9 cellular contexts compared by ENCODE assay signal in the genomic region with DNA sequence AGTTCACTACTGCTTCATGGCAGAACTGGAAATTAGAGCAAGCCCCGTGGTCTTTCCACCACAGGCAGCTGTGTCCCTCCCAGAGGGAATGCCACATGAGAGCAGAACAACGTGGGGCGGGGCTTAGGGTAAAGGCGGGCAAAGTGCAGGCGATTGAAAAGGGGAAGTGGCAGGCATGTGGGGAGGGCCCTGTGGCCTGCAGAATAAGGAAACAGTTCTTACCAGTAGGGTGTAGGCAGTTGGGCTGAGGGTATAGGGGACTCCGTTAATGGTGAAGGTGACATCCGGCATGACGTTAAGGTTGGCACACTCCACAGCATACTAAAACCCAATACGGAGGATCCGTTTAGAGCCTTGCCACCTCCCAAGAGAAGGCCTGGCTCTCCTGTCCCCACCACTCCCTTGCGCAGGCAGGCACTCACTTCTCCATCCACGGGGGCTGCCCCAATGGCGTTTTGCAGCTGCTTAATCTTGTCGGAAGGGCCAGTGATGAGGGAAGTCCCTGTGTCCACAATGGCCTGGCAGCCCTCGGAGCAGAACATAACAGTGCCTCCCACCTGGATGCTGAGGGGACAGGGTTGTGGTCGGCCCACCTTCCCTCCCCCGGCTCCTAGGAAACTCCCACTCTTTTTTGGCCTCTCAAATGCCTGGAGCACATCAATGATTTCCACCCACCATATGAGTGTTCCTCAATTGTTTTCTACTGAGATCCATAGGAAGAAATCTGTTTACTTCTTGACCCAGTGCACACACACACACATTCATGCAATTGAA. TPM values are rescaled to one million over a fixed set of nuclear protein-coding genes. Genes with fewer than 3 reads are reported as not detected.
A peak's percentile ranks its signal among the peaks of the same experiment; 100 is the strongest.
DNase-seq lines count a peak whose midpoint lies in the region; ATAC-seq and TF ChIP-seq lines count a peak whose summit lies in the region.
"Had no signal": no experiment of that assay in that cellular context is flagged by ENCODE, and none has a peak within 500 bp of the region (broad histone marks: within the 10 kb centered on the region; RNA-seq: fewer than 3 reads in every experiment).

No MANE protein-coding gene starts in this region.

- H3K79me2 ChIP-seq in PC-3 (ENCODE audit: low read length): no peaks in the 10 kb centered on the region

- no peak overlapping the region for H2AFZ ChIP-seq in PC-3 (ENCODE audit: low read length)

- no peaks in the 10 kb centered on the region for H3F3A ChIP-seq in PC-3 (ENCODE audit: low read length, unreplicated experiment)

- H3K4me3 ChIP-seq in lower lobe of right lung: no peak overlapping the region
- H3K4me3 ChIP-seq in PC-3 (ENCODE audit: low read length): no peak overlapping the region

- in situ Hi-C loops in KBM-7 (cut with MboI; ENCODE audit: low pct_unique_long_range_greater_than_20kb, low sequenced_read_pairs): no loop called here

- ATAC-seq in GM18502 (IDR thresholded peaks at IDR 0.05; ENCODE audit: poor library complexity, unreplicated experiment) (peak; percentile 98), GM21723 (IDR thresholded peaks at IDR 0.05; ENCODE audit: unreplicated experiment) (peak; percentile 97), lower lobe of right lung (peak; percentile 86 to 96), PC-3 (no peak)

- CTCF ChIA-PET in PC-3 (lab: Charles Lee): no interaction called here

- no peaks in the 10 kb centered on the region for H3K27me3 Mint-ChIP-seq in glutamatergic neuron (ENCODE audit: unreplicated experiment)

- POLR2A ChIA-PET in PC-3 (lab: Charles Lee; ENCODE audit: unreplicated experiment): interaction anchor here (0.7 kb wide), 1 partner anchor 625 kb away, joined by 3 read pairs; no protein-coding TSS in a partner anchor

- TF ChIP-seq CTCF in lower lobe of right lung (IDR thresholded peaks at IDR 0.05) (no peak), glutamatergic neuron (IDR thresholded peaks at IDR 0.05; ENCODE audit: partially characterized antibody, unreplicated experiment) (no peak), PC-3 (conservative IDR thresholded peaks at IDR 0.05; ENCODE audit: low read depth, low read length) (no peak)

- no peaks in the 10 kb centered on the region for H3K36me3 Mint-ChIP-seq in glutamatergic neuron (ENCODE audit: unreplicated experiment)

- H3K4me1 ChIP-seq in lower lobe of right lung: no peaks in the 10 kb centered on the region
- H3K4me1 ChIP-seq in PC-3 (ENCODE audit: insufficient read depth, low read length): no peaks in the 10 kb centered on the region

- H3K9me3 Mint-ChIP-seq in glutamatergic neuron (ENCODE audit: unreplicated experiment): no peaks in the 10 kb centered on the region

- no peak overlapping the region for H3K9ac ChIP-seq in PC-3 (ENCODE audit: low read length)

- no peak overlapping the region for H3K27ac Mint-ChIP-seq in glutamatergic neuron (ENCODE audit: unreplicated experiment)

- no TSS peak for BruUV-seq in PC-3 (replicated peaks; lab: Mats Ljungman, UMichigan)

- H3K9me3 ChIP-seq in lower lobe of right lung (no peaks in the 10 kb centered on the region), PC-3 (ENCODE audit: low read length) (no peaks in the 10 kb centered on the region)

- DNase-seq in KBM-7: peak; percentile 100
- peak; percentile 23 for DNase-seq in activated CD8-positive, alpha-beta memory T cell treated with anti-CD3 and anti-CD28 coated beads, Interleukin-2, amount 50 U/mL, for 4 hours
- peak; percentile 91 for DNase-seq in lower lobe of right lung
- no peak for DNase-seq in kidney tubule cell (ENCODE audit: low spot score)
- no peak for DNase-seq in glutamatergic neuron
- DNase-seq in PC-3: no peak

- intact Hi-C loops in lower lobe of right lung (cut with DNase I): no loop called here
- intact Hi-C loops in PC-3 (cut with micrococcal nuclease): no loop called here

- H3K36me3 ChIP-seq in lower lobe of right lung (no peaks in the 10 kb centered on the region), PC-3 (ENCODE audit: low read depth, low read length) (no peaks in the 10 kb centered on the region)

- H3K27ac ChIP-seq in lower lobe of right lung: peak overlapping the region; percentile 48
- H3K27ac ChIP-seq in PC-3 (ENCODE audit: low read length): no peak overlapping the region

- H3K4me3 Mint-ChIP-seq in glutamatergic neuron (ENCODE audit: unreplicated experiment): no peak overlapping the region

- H3K4me2 ChIP-seq in PC-3 (ENCODE audit: low read length): no peak overlapping the region

- H3K27me3 ChIP-seq in lower lobe of right lung (ENCODE audit: low read depth) (no peaks in the 10 kb centered on the region), PC-3 (ENCODE audit: low read length) (peaks cover 10% of the 10 kb centered on the region; the same call in 1 of the 2 replicates)

- no peaks in the 10 kb centered on the region for H3K4me1 Mint-ChIP-seq in glutamatergic neuron (ENCODE audit: low read depth, unreplicated experiment)

- no peaks in the 10 kb centered on the region for H3K9me2 ChIP-seq in PC-3 (replicated peaks; ENCODE audit: low read length)

- no peaks in the 10 kb centered on the region for H4K20me1 ChIP-seq in PC-3 (ENCODE audit: low read length)

RNA-seq across cellular contexts. Expression of a gene that starts 9.1 kb away (rescaled TPM):
- total RNA-seq in lower lobe of right lung (9.1 TPM), glutamatergic neuron (ENCODE audit: unreplicated experiment) (not detected), PC-3 (2014; rRNA removed) (not detected in 2 replicates)

RNA-seq across cellular contexts. Expression of a gene that starts 11.4 kb away (rescaled TPM):
- total RNA-seq in lower lobe of right lung (63.6 TPM), glutamatergic neuron (ENCODE audit: unreplicated experiment) (not detected), PC-3 (2014; rRNA removed) (0.51 TPM in 1 of 2 replicates, not detected in the other)
- total RNA-seq: M059J had no signal

RNA-seq across cellular contexts. Expression of a gene that starts 40.7 kb away (rescaled TPM):
- 13.5 TPM for total RNA-seq in lower lobe of right lung
- total RNA-seq in glutamatergic neuron (ENCODE audit: unreplicated experiment): not detected
- not detected in 2 replicates for total RNA-seq in PC-3 (2014; rRNA removed)
- total RNA-seq: M059J had no signal

Comparison
In these comparisons a context has a peak if more than half of its experiments do, and no peak if none do; other contexts are left out.
1. DNase-seq: peak in KBM-7 (single experiment), activated CD8-positive, alpha-beta memory T cell treated with anti-CD3 and anti-CD28 coated beads, Interleukin-2, amount 50 U/mL, for 4 hours (single experiment) and lower lobe of right lung (single experiment); none in kidney tubule cell (single experiment), glutamatergic neuron (single experiment) and PC-3 (single experiment).
2. RNA of a gene that starts 11.4 kb away (total RNA-seq): 63.6 TPM in lower lobe of right lung (single experiment); 0.51 TPM in PC-3 and not detected in glutamatergic neuron (single experiment); every median in the first group is over 10 times any median in the second.
3. RNA of a gene that starts 40.7 kb away (total RNA-seq): 13.5 TPM in lower lobe of right lung (single experiment); not detected in glutamatergic neuron (single experiment) and not detected in PC-3; every median in the first group is over 10 times any median in the second.